Comparison of ENCODE assay signal across 33 cellular contexts in genomic region chr1:77200806-77201205, GRCh38.
"Had no signal": no experiment of that assay in that cellular context is flagged by ENCODE, and none has a peak within 500 bp of the region (broad histone marks: within the 10 kb centered on the region; RNA-seq: fewer than 3 reads in every experiment).

No MANE protein-coding gene starts in this region.

- H3K36me3 ChIP-seq: adrenal gland, breast epithelium, cardiac muscle cell, colonic mucosa, gastrocnemius medialis, WERI-Rb-1 had no signal

- H3K4me3 ChIP-seq: adrenal gland, breast epithelium, cardiac muscle cell, colonic mucosa, esophagus squamous epithelium, gastrocnemius medialis, heart right ventricle had no signal

- H3K27me3 Mint-ChIP-seq: activated B cell treated with CpG ODN at 0.5 μM for 24 hours; activated CD8-positive, alpha-beta T cell treated with anti-CD3 and anti-CD28 coated beads for 36 hours; activated naive CD4-positive, alpha-beta T cell treated with anti-CD3 and anti-CD28 coated beads, Interleukin-2, amount 50 U/mL, for 24 hours; activated naive CD8-positive, alpha-beta T cell treated with anti-CD3 and anti-CD28 coated beads for 36 hours; activated naive CD8-positive, alpha-beta T cell treated with anti-CD3 and anti-CD28 coated beads, Interleukin-2, amount 50 U/mL, for 24 hours; brain had no signal

- H3K9me3 ChIP-seq: adrenal gland, colonic mucosa, gastrocnemius medialis had no signal

- FAIRE-seq: endometrium had no signal

- H3K4me1 Mint-ChIP-seq: activated B cell treated with CpG ODN at 0.5 μM for 24 hours, brain had no signal

- H3K4me1 ChIP-seq: adrenal gland, breast epithelium, colonic mucosa, esophagus squamous epithelium, foreskin keratinocyte, gastrocnemius medialis, heart right ventricle had no signal

- H3K4me3 Mint-ChIP-seq: activated B cell treated with CpG ODN at 0.5 μM for 24 hours; activated CD8-positive, alpha-beta T cell treated with anti-CD3 and anti-CD28 coated beads for 36 hours; activated naive CD4-positive, alpha-beta T cell treated with anti-CD3 and anti-CD28 coated beads for 36 hours; activated naive CD4-positive, alpha-beta T cell treated with anti-CD3 and anti-CD28 coated beads, Interleukin-2, amount 50 U/mL, for 24 hours; activated naive CD8-positive, alpha-beta T cell treated with anti-CD3 and anti-CD28 coated beads for 36 hours; activated naive CD8-positive, alpha-beta T cell treated with anti-CD3 and anti-CD28 coated beads, Interleukin-2, amount 50 U/mL, for 24 hours; activated T-cell treated with anti-CD3 and anti-CD28 coated beads, Interleukin-2, amount 50 U/mL, for 4 hours; activated T-helper 1 cell treated with anti-CD3 and anti-CD28 coated beads, Interleukin-12 subunit alpha, Interleukin-12 subunit beta, Interleukin-2, Interleukin-4 antibody, amounts not matched to agents 30 ng/mL and 10 ng/mL and 1 ng/mL, durations not matched to agents 14 hours and 24 hours and 36 hours; brain had no signal

- ATAC-seq: activated CD4-positive, CD25-positive, alpha-beta regulatory T cell treated with anti-CD3 and anti-CD28 coated beads, Interleukin-2, amount 50 U/mL, for 24 hours; activated CD8-positive, alpha-beta T cell treated with anti-CD3 and anti-CD28 coated beads for 36 hours; activated naive CD8-positive, alpha-beta T cell treated with anti-CD3 and anti-CD28 coated beads, Interleukin-2, amount 50 U/mL, for 24 hours; activated T-cell treated with anti-CD3 and anti-CD28 coated beads, Interleukin-2, amount 50 U/mL, for 4 hours; foreskin keratinocyte; gastrocnemius medialis; heart right ventricle had no signal

- H3K27ac Mint-ChIP-seq: activated B cell treated with CpG ODN at 0.5 μM for 24 hours; activated CD8-positive, alpha-beta T cell treated with anti-CD3 and anti-CD28 coated beads for 36 hours; activated naive CD4-positive, alpha-beta T cell treated with anti-CD3 and anti-CD28 coated beads for 36 hours; activated naive CD4-positive, alpha-beta T cell treated with anti-CD3 and anti-CD28 coated beads, Interleukin-2, amount 50 U/mL, for 24 hours; activated naive CD8-positive, alpha-beta T cell treated with anti-CD3 and anti-CD28 coated beads for 36 hours; activated naive CD8-positive, alpha-beta T cell treated with anti-CD3 and anti-CD28 coated beads, Interleukin-2, amount 50 U/mL, for 24 hours; activated T-helper 1 cell treated with anti-CD3 and anti-CD28 coated beads, Interleukin-12 subunit alpha, Interleukin-12 subunit beta, Interleukin-2, Interleukin-4 antibody, amounts not matched to agents 30 ng/mL and 10 ng/mL and 1 ng/mL, durations not matched to agents 14 hours and 24 hours and 36 hours; activated T-helper 2 cell treated with anti-CD3 and anti-CD28 coated beads, Interferon-gamma antibody, Interleukin-2, Interleukin-4, amounts not matched to agents 10 μg/mL and 5 μg/mL and 100 μg/mL, durations not matched to agents 14 hours and 24 hours and 36 hours; brain had no signal

- DNase-seq: activated B cell treated with CpG ODN at 0.5 μM for 24 hours; activated CD4-positive, alpha-beta T cell treated with anti-CD3 and anti-CD28 coated beads for 48 hours; activated CD4-positive, alpha-beta T cell treated with anti-CD3 and anti-CD28 coated beads, Interleukin-2, amount 50 U/mL, for 1 hour; activated CD4-positive, alpha-beta T cell treated with anti-CD3 and anti-CD28 coated beads, Interleukin-2, amount 50 U/mL, for 48 hours; activated CD8-positive, alpha-beta memory T cell treated with anti-CD3 and anti-CD28 coated beads for 24 hours; activated CD8-positive, alpha-beta T cell treated with anti-CD3 and anti-CD28 coated beads for 36 hours; activated effector memory CD4-positive, alpha-beta T cell treated with anti-CD3 and anti-CD28 coated beads, Interleukin-2, amount 50 U/mL, for 16 hours; activated naive CD4-positive, alpha-beta T cell treated with anti-CD3 and anti-CD28 coated beads for 36 hours; activated naive CD8-positive, alpha-beta T cell treated with anti-CD3 and anti-CD28 coated beads for 36 hours; activated naive CD8-positive, alpha-beta T cell treated with anti-CD3 and anti-CD28 coated beads, Interleukin-2, amount 50 U/mL, for 24 hours; activated T-cell treated with anti-CD3 and anti-CD28 coated beads, Interleukin-2, amount 50 U/mL, for 4 hours; adrenal gland; amygdala; aorta; central memory CD4-positive, alpha-beta T cell; cerebellar nuclear complex; colonic mucosa; effector CD8-positive, alpha-beta T cell; esophagus squamous epithelium; foreskin keratinocyte; gastrocnemius medialis; heart right ventricle; T-helper 2 cell; WERI-Rb-1 had no signal

- H3K27me3 ChIP-seq: adrenal gland, breast epithelium, cardiac muscle cell, colonic mucosa, esophagus squamous epithelium, foreskin keratinocyte, gastrocnemius medialis, heart right ventricle had no signal

- H3K27ac ChIP-seq: adrenal gland, breast epithelium, cardiac muscle cell, colonic mucosa, epithelial cell of prostate, esophagus squamous epithelium, foreskin keratinocyte, gastrocnemius medialis, heart right ventricle, WERI-Rb-1 had no signal
